In genomic region chr18:35039633-35040032, GRCh38 we compare ENCODE assay signal across 15 cellular contexts. TPM values are rescaled to one million over a fixed set of nuclear protein-coding genes. Genes with fewer than 3 reads are reported as not detected.
DNase-seq lines count a peak whose midpoint lies in the region; ATAC-seq and TF ChIP-seq lines count a peak whose summit lies in the region.
"Had no signal": no experiment of that assay in that cellular context is flagged by ENCODE, and none has a peak within 500 bp of the region (broad histone marks: within the 10 kb centered on the region; RNA-seq: fewer than 3 reads in every experiment).

No MANE protein-coding gene starts in this region.

- H3K36me3 Mint-ChIP-seq in Calu3 (ENCODE audit: insufficient read depth, unreplicated experiment): peaks cover 21% of the 10 kb centered on the region
- peaks cover 39% of the 10 kb centered on the region for H3K36me3 Mint-ChIP-seq in effector memory CD8-positive, alpha-beta T cell (ENCODE audit: insufficient read depth)
- H3K36me3 Mint-ChIP-seq in endodermal cell (ENCODE audit: low read depth): no peaks in the 10 kb centered on the region
- H3K36me3 Mint-ChIP-seq in WTC11: no peaks in the 10 kb centered on the region

- H3K36me3 ChIP-seq in PC-3 (ENCODE audit: low read depth, low read length) (no peaks in the 10 kb centered on the region), gastrocnemius medialis (no peaks in the 10 kb centered on the region), endodermal cell (ENCODE audit: control insufficient read depth, insufficient read depth, low read length) (no peaks in the 10 kb centered on the region)
- H3K36me3 ChIP-seq: ascending aorta, ovary had no signal

- H3K4me3 ChIP-seq in PC-3 (ENCODE audit: low read length): no peak overlapping the region
- no peak overlapping the region for H3K4me3 ChIP-seq in gastrocnemius medialis
- H3K4me3 ChIP-seq in endodermal cell (ENCODE audit: low read length): no peak overlapping the region
- H3K4me3 ChIP-seq: ascending aorta, lung, ovary had no signal

- no peak for TF ChIP-seq POLR2A in gastrocnemius medialis (IDR thresholded peaks at IDR 0.05)

- TF ChIP-seq CTCF in Calu3 (IDR thresholded peaks at IDR 0.05; ENCODE audit: unreplicated experiment): no peak
- TF ChIP-seq CTCF in PC-3 (conservative IDR thresholded peaks at IDR 0.05; ENCODE audit: low read depth, low read length): no peak
- TF ChIP-seq CTCF in gastrocnemius medialis (IDR thresholded peaks at IDR 0.05 in 4 of 5, conservative IDR thresholded peaks at IDR 0.05 in 1 of 5): no peak
- TF ChIP-seq CTCF in endodermal cell (conservative IDR thresholded peaks at IDR 0.05): no peak
- TF ChIP-seq CTCF in WTC11 (IDR thresholded peaks at IDR 0.05): no peak

- H3K9me3 Mint-ChIP-seq in Calu3 (ENCODE audit: low read depth, unreplicated experiment): no peaks in the 10 kb centered on the region
- H3K9me3 Mint-ChIP-seq in effector memory CD8-positive, alpha-beta T cell: no peaks in the 10 kb centered on the region
- peaks cover 3% of the 10 kb centered on the region for H3K9me3 Mint-ChIP-seq in endodermal cell
- H3K9me3 Mint-ChIP-seq in WTC11: no peaks in the 10 kb centered on the region; the same call in 1 of the 2 replicates

- H3K79me2 ChIP-seq in PC-3 (ENCODE audit: low read length): no peaks in the 10 kb centered on the region

- H3K4me3 Mint-ChIP-seq in Calu3 (ENCODE audit: low read depth, unreplicated experiment) (no peak overlapping the region), endodermal cell (no peak overlapping the region), WTC11 (no peak overlapping the region)
- no peak overlapping the region for H3K4me3 Mint-ChIP-seq in effector memory CD8-positive, alpha-beta T cell
- H3K4me3 Mint-ChIP-seq: activated CD8-positive, alpha-beta memory T cell treated with anti-CD3 and anti-CD28 coated beads, Interleukin-2, amount 10 ng/mL, durations not matched to agents 7 days and 5 days had no signal

- no peaks in the 10 kb centered on the region for H3K9me2 ChIP-seq in PC-3 (replicated peaks; ENCODE audit: low read length)

- H3K27ac Mint-ChIP-seq in Calu3 (ENCODE audit: unreplicated experiment) (peak overlapping the region; percentile 100), endodermal cell (no peak overlapping the region), WTC11 (no peak overlapping the region)
- peak overlapping the region; percentile 79 to 99 for H3K27ac Mint-ChIP-seq in effector memory CD8-positive, alpha-beta T cell
- H3K27ac Mint-ChIP-seq: activated CD8-positive, alpha-beta memory T cell treated with anti-CD3 and anti-CD28 coated beads, Interleukin-2, amount 10 ng/mL, durations not matched to agents 7 days and 5 days had no signal

- H4K20me1 ChIP-seq in PC-3 (ENCODE audit: low read length): no peaks in the 10 kb centered on the region

- DNase-seq in Calu3: peak; percentile 6
- DNase-seq in PC-3: peak; percentile 1
- DNase-seq in effector memory CD8-positive, alpha-beta T cell: no peak
- DNase-seq in gastrocnemius medialis: no peak
- no peak for DNase-seq in activated CD8-positive, alpha-beta memory T cell treated with anti-CD3 and anti-CD28 coated beads, Interleukin-2, amount 50 U/mL, for 48 hours
- no peak for DNase-seq in endodermal cell
- no peak for DNase-seq in WTC11 (ENCODE audit: low spot score)
- DNase-seq: activated CD8-positive, alpha-beta memory T cell treated with anti-CD3 and anti-CD28 coated beads, Interleukin-2, amount 10 ng/mL, durations not matched to agents 7 days and 5 days; NCI-H345; ovary; stimulated activated naive CD8-positive, alpha-beta T cell treated with anti-CD3 and anti-CD28 coated beads, Interleukin-15, Interleukin-2, amounts not matched to agents 100 U/mL and 50 U/mL, for 24 hours; T1000 had no signal

- H3K27ac ChIP-seq in PC-3 (ENCODE audit: low read length): no peak overlapping the region
- H3K27ac ChIP-seq in gastrocnemius medialis: peak overlapping the region; percentile 84 to 90 (median 87)
- H3K27ac ChIP-seq in endodermal cell (ENCODE audit: low read depth, low read length): no peak overlapping the region

- intact Hi-C loops in Calu3 (cut with micrococcal nuclease; ENCODE audit: unreplicated experiment) (loop anchor here (5.0 kb wide), 2 partner anchors 32 to 52 kb away; no protein-coding TSS in a partner anchor), PC-3 (cut with micrococcal nuclease) (no loop called here), gastrocnemius medialis (cut with DNase I; ENCODE audit: low total_unique reads) (loop anchor here (2.0 to 10.0 kb wide), 4 partner anchors 38 to 157 kb away; no protein-coding TSS in a partner anchor)

- CTCF ChIA-PET in Calu3 (lab: Charles Lee): interaction anchor here (0.6 to 1.6 kb wide), 2 partner anchors 104 to 406 kb away, joined by 4 to 5 read pairs; no protein-coding TSS in a partner anchor
- CTCF ChIA-PET in PC-3 (lab: Charles Lee): no interaction called here
- CTCF ChIA-PET in WTC11 (lab: Charles Lee): interaction anchor here (0.9 to 2.1 kb wide), 4 partner anchors 14 to 230 kb away, joined by 3 to 14 read pairs (median 6); no protein-coding TSS in a partner anchor

- ATAC-seq in PC-3: no peak
- no peak for ATAC-seq in effector memory CD8-positive, alpha-beta T cell (replicated peaks)
- ATAC-seq in gastrocnemius medialis: no peak
- ATAC-seq in GM19467 (IDR thresholded peaks at IDR 0.05; ENCODE audit: unreplicated experiment): no peak
- ATAC-seq in WTC11: no peak
- ATAC-seq: activated CD8-positive, alpha-beta memory T cell treated with anti-CD3 and anti-CD28 coated beads, Interleukin-2, amount 10 ng/mL, durations not matched to agents 7 days and 5 days; stimulated activated naive CD8-positive, alpha-beta T cell treated with anti-CD3 and anti-CD28 coated beads, Interleukin-15, Interleukin-2, amounts not matched to agents 100 U/mL and 50 U/mL, for 24 hours had no signal

- H3K4me2 ChIP-seq in PC-3 (ENCODE audit: low read length): no peak overlapping the region

- H3K9me3 ChIP-seq in PC-3 (ENCODE audit: low read length) (no peaks in the 10 kb centered on the region), gastrocnemius medialis (no peaks in the 10 kb centered on the region), endodermal cell (ENCODE audit: control insufficient read depth, low read length) (no peaks in the 10 kb centered on the region)
- H3K9me3 ChIP-seq: ascending aorta, ovary had no signal

- POLR2A ChIA-PET in PC-3 (lab: Charles Lee; ENCODE audit: unreplicated experiment) (no interaction called here), WTC11 (lab: Charles Lee) (no interaction called here)

- H2AFZ ChIP-seq in PC-3 (ENCODE audit: low read length): no peak overlapping the region

- no peaks in the 10 kb centered on the region for H3F3A ChIP-seq in PC-3 (ENCODE audit: low read length, unreplicated experiment)

- BruUV-seq in Calu3 (replicated peaks; lab: Mats Ljungman, UMichigan) (no TSS peak), PC-3 (replicated peaks; lab: Mats Ljungman, UMichigan) (no TSS peak)

- H3K9ac ChIP-seq in PC-3 (ENCODE audit: low read length) (no peak overlapping the region), endodermal cell (ENCODE audit: extremely low read depth, low read length, poor library complexity, severe bottlenecking) (no peak overlapping the region)

- in situ Hi-C loops in gastrocnemius medialis (cut with MboI; ENCODE audit: low sequenced_read_pairs in 4 of 4): no loop called here

- WGBS in endodermal cell (ENCODE audit: insufficient coverage in 1 of 2, insufficient read length in 1 of 2), 2 experiments: 92 to 100% methylated on average over 2 to 3 of the region's 3 CpGs

- H3K4me1 ChIP-seq in PC-3 (ENCODE audit: insufficient read depth, low read length) (peaks cover 5% of the 10 kb centered on the region; the same call in 1 of the 2 replicates), gastrocnemius medialis (peaks cover 36 to 38% of the 10 kb centered on the region in 2 donors), endodermal cell (ENCODE audit: control insufficient read depth, insufficient read depth, low read length) (peaks cover 3% of the 10 kb centered on the region)

- H3K27me3 ChIP-seq in PC-3 (ENCODE audit: low read length) (no peaks in the 10 kb centered on the region), gastrocnemius medialis (no peaks in the 10 kb centered on the region), endodermal cell (ENCODE audit: control insufficient read depth, insufficient read depth, low read length, poor library complexity, severe bottlenecking) (no peaks in the 10 kb centered on the region)
- H3K27me3 ChIP-seq: ascending aorta, ovary had no signal

- H3K27me3 Mint-ChIP-seq in Calu3 (ENCODE audit: unreplicated experiment) (no peaks in the 10 kb centered on the region), endodermal cell (ENCODE audit: insufficient read depth) (no peaks in the 10 kb centered on the region), WTC11 (ENCODE audit: low read depth) (no peaks in the 10 kb centered on the region; the same call in 1 of the 2 replicates)
- H3K27me3 Mint-ChIP-seq in effector memory CD8-positive, alpha-beta T cell: no peaks in the 10 kb centered on the region

- H3K4me1 Mint-ChIP-seq in Calu3 (ENCODE audit: low read depth, unreplicated experiment): peaks cover 26% of the 10 kb centered on the region
- peaks cover 23 to 42% of the 10 kb centered on the region in 2 donors for H3K4me1 Mint-ChIP-seq in effector memory CD8-positive, alpha-beta T cell (ENCODE audit: low read depth in 2 of 2)
- H3K4me1 Mint-ChIP-seq in endodermal cell: peaks cover 12% of the 10 kb centered on the region
- peaks cover 37% of the 10 kb centered on the region for H3K4me1 Mint-ChIP-seq in WTC11

TF ChIP-seq in WTC11, 78 proteins besides CTCF, POLR2A, EP300 and RAD21 (continues in another document):
- TF ChIP-seq FOXK1 (CRISPR knock-in tag; IDR thresholded peaks at IDR 0.05) (no peak), RORB (CRISPR knock-in tag; IDR thresholded peaks at IDR 0.05) (no peak), SOX15 (CRISPR knock-in tag; IDR thresholded peaks at IDR 0.05) (no peak)
- TF ChIP-seq, protein P1, sequence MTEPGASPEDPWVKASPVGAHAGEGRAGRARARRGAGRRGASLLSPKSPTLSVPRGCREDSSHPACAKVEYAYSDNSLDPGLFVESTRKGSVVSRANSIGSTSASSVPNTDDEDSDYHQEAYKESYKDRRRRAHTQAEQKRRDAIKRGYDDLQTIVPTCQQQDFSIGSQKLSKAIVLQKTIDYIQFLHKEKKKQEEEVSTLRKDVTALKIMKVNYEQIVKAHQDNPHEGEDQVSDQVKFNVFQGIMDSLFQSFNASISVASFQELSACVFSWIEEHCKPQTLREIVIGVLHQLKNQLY (CRISPR knock-in tag; IDR thresholded peaks at IDR 0.05): no peak

RNA-seq across cellular contexts. Expression of gene MAPRE2, which starts 1.6 kb away (rescaled TPM):
- 31.4 and 32.9 TPM in 2 replicates for total RNA-seq in Calu3 (2022)
- total RNA-seq in PC-3 (2014; rRNA removed): 2.8 and 2.9 TPM in 2 replicates
- total RNA-seq in gastrocnemius medialis: 10 to 100 TPM; 21.3 to 46.2 (median 34.4) TPM
- total RNA-seq in endodermal cell: 10 to 100 TPM; 15.2 to 16.5 TPM
- 28.2 TPM for polyA plus RNA-seq in endodermal cell (2013, experiment 1 of 2)
- polyA plus RNA-seq in endodermal cell (2013, experiment 2 of 2): 26.1 TPM
- total RNA-seq in WTC11 (2021): 20.4 to 21.2 TPM (median 20.8 TPM) in 3 replicates

Comparison
In these comparisons a context has a peak if more than half of its experiments do, and no peak if none do; other contexts are left out.
1. DNase-seq: peak in Calu3 (single experiment) and PC-3 (single experiment); none in effector memory CD8-positive, alpha-beta T cell (0 of 3), gastrocnemius medialis (0 of 2), activated CD8-positive, alpha-beta memory T cell treated with anti-CD3 and anti-CD28 coated beads, Interleukin-2, amount 50 U/mL, for 48 hours (single experiment), endodermal cell (single experiment) and WTC11 (single experiment).
2. H3K27ac Mint-ChIP-seq: peak in Calu3 (single experiment) and effector memory CD8-positive, alpha-beta T cell (2 of 2); none in endodermal cell (single experiment) and WTC11 (single experiment).
3. H3K27ac ChIP-seq: peak in gastrocnemius medialis (4 of 4); none in PC-3 (single experiment) and endodermal cell (single experiment).